In the genomic region with DNA sequence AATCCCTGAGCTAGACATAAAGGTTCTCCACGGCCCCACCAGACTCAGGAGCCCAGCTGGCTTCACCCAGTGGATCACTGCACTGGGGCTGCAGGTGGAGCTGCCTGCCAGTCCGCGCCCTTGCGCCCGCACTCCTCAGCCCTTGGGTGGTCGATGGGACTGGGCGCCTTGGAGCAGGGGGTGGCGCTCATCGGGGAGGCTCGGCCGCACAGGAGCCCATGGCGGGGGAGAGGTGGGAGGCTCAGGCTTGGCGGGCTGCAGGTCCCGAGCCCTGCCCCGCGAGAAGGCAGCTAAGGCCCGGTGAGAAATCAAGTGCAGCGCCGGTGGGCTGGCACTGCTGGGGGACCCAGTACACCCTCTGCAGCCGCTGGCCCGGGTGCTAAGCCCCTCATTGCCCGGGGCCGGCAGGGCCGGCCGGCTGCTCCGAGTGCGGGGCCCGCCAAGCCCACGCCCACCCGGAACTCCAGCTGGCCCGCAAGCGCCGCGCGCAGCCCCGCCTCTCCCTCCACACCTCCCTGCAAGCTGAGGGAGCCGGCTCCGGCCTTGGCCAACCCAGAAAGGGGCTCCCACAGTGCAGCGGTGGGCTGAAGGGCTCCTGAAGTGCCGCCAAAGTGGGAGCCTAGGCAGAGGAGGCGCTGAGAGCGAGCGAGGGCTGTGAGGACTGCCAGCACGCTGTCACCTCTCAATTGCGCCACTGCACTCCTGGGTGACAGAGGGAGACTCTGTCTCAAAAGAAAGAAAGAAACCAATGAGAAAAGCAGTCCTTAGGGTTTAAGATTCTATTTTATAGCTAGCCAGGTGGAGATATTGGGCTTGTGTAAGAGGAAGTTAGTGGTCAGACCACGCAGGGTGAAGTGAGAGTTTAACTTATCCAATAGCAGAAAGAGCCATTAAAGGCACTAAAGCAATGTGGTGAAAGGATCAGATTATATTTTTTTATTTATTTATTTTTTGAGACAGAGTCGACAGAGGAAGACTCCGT, we compare ENCODE assay signal across 14 cellular contexts. TPM values are rescaled to one million over a fixed set of nuclear protein-coding genes. Genes with fewer than 3 reads are reported as not detected.
DNase-seq lines count a peak whose midpoint lies in the region; ATAC-seq, FAIRE-seq and TF ChIP-seq lines count a peak whose summit lies in the region.
"Not testable (repeated sequence)": the region's sequence is repeated elsewhere in the genome, so short reads cannot be mapped to it uniquely, and the experiment has no call there.
"Had no signal": no experiment of that assay in that cellular context is flagged by ENCODE, and none has a peak within 500 bp of the region (broad histone marks: within the 10 kb centered on the region; RNA-seq: fewer than 3 reads in every experiment).

No MANE protein-coding gene starts in this region.

- TF ChIP-seq POLR2A in NB4 (IDR thresholded peaks at IDR 0.05; ENCODE audit: extremely low read depth, insufficient read length); H1 (IDR thresholded peaks at IDR 0.05; ENCODE audit: control extremely low read depth in 1 of 2, low read depth in 2 of 2, low read length in 2 of 2): not testable (repeated sequence)

- FAIRE-seq in H1 (lab: Jason Lieb, UNC); small intestine (lab: Jason Lieb, UNC): not testable (repeated sequence)

- not testable (repeated sequence) for H2AFZ ChIP-seq in H1 (ENCODE audit: low read length)

- not testable (repeated sequence) for H3K23me2 ChIP-seq in H1 (ENCODE audit: low read depth, low read length)

- H3K56ac ChIP-seq in H1 (replicated peaks; ENCODE audit: insufficient read length, low read depth, low read length) = not testable (repeated sequence)

- H3K18ac ChIP-seq in H1 (ENCODE audit: extremely low read depth, low read length) = not testable (repeated sequence)

- not testable (repeated sequence) for H3K79me2 ChIP-seq in H1 (ENCODE audit: control insufficient read depth in 1 of 2, insufficient read depth in 2 of 2, low read length in 2 of 2)

- H4K8ac ChIP-seq in H1 (ENCODE audit: extremely low read depth, insufficient read depth, low read length) = peak overlapping the region; percentile 35

- not testable (repeated sequence) for H3K27me3 Mint-ChIP-seq in activated CD8-positive, alpha-beta memory T cell treated with anti-CD3 and anti-CD28 coated beads, Interleukin-2, amount 10 ng/mL, durations not matched to agents 7 days and 5 days

- not testable (repeated sequence) for H3K23ac ChIP-seq in H1 (ENCODE audit: insufficient read length)

- CTCF ChIA-PET in activated CD8-positive, alpha-beta memory T cell treated with anti-CD3 and anti-CD28 coated beads, Interleukin-2, amount 10 ng/mL, durations not matched to agents 7 days and 5 days (lab: Charles Lee) = interaction anchor here (0.9 to 1.0 kb wide), 2 partner anchors 57 to 242 kb away, joined by 3 read pairs; no protein-coding TSS in a partner anchor
- CTCF ChIA-PET in H1 (lab: Charles Lee; ENCODE audit: partially characterized antibody) = interaction anchor here (0.6 to 3.1 kb wide), 7 partner anchors 11 to 76 kb away, joined by 3 to 10 read pairs (median 3); partner anchors contain the start of gene NANOG

- not testable (repeated sequence) for H2BK5ac ChIP-seq in H1 (ENCODE audit: low read depth, low read length)

- not testable (repeated sequence) for H2BK120ac ChIP-seq in H1 (replicated peaks; ENCODE audit: low read depth, low read length)

- 0 out of 2 replicates have a peak overlapping the region, but pooled peaks have one; percentile 42 for H3K27ac ChIP-seq in HL-60 (replicated peaks)
- not testable (repeated sequence) for H3K27ac ChIP-seq in H1 (ENCODE audit: low read depth, low read length); small intestine (ENCODE audit: low read depth in 1 of 2, low read length in 1 of 2)

- ATAC-seq in activated CD8-positive, alpha-beta memory T cell treated with anti-CD3 and anti-CD28 coated beads, Interleukin-2, amount 10 ng/mL, durations not matched to agents 7 days and 5 days = not testable (repeated sequence)

- not testable (repeated sequence) for H3K9me3 Mint-ChIP-seq in activated CD8-positive, alpha-beta memory T cell treated with anti-CD3 and anti-CD28 coated beads, Interleukin-2, amount 10 ng/mL, durations not matched to agents 7 days and 5 days (ENCODE audit: low read depth)

- H3K4me2 ChIP-seq in H1 (ENCODE audit: insufficient read depth in 1 of 2, low read depth in 2 of 2, low read length in 2 of 2) = not testable (repeated sequence)

- not testable (repeated sequence) for H3K79me1 ChIP-seq in H1 (ENCODE audit: low read depth, low read length)

- peaks cover 22% of the 10 kb centered on the region for H3K4me1 Mint-ChIP-seq in activated CD8-positive, alpha-beta memory T cell treated with anti-CD3 and anti-CD28 coated beads, Interleukin-2, amount 10 ng/mL, durations not matched to agents 7 days and 5 days

- H4K20me1 ChIP-seq in H1 (replicated peaks in 1 of 2; ENCODE audit: control insufficient read depth in 1 of 2, insufficient read depth in 2 of 2, low read length in 2 of 2) = not testable (repeated sequence)

- not testable (repeated sequence) for H4K5ac ChIP-seq in H1 (ENCODE audit: insufficient read length, low read depth, low read length)

- H3K4me3 Mint-ChIP-seq in activated CD8-positive, alpha-beta memory T cell treated with anti-CD3 and anti-CD28 coated beads, Interleukin-2, amount 10 ng/mL, durations not matched to agents 7 days and 5 days = not testable (repeated sequence)

- not testable (repeated sequence) for H3K4me1 ChIP-seq in H1 (replicated peaks in 1 of 4; ENCODE audit: control insufficient read depth in 3 of 4, insufficient read depth in 4 of 4, low read length in 3 of 4); small intestine (ENCODE audit: control insufficient read depth in 2 of 2, insufficient read depth in 1 of 2, low read depth in 1 of 2, low read length in 1 of 2)

- peak overlapping the region; percentile 70 for H3K27ac Mint-ChIP-seq in activated CD8-positive, alpha-beta memory T cell treated with anti-CD3 and anti-CD28 coated beads, Interleukin-2, amount 10 ng/mL, durations not matched to agents 7 days and 5 days

- WGBS in H1 (ENCODE audit: extremely low coverage in 1 of 2, insufficient coverage in 1 of 2, insufficient read length in 1 of 2, insufficient replicate concordance in 2 of 2, low coverage in 1 of 2, low lambda C conversion rate in 2 of 2, missing lambda C conversion rate in 1 of 2), 2 experiments = 95% methylated on average over 33 of the region's 48 CpGs; no CpG with 5 or more reads in 1 of the 2 experiments
- WGBS in small intestine, 3 donors = 91 to 95% (median 92%) methylated on average over 26 to 39 of the region's 48 CpGs

- H2BK15ac ChIP-seq in H1 (ENCODE audit: low read length) = not testable (repeated sequence)

- DNase-seq in GF-D8 (lab: John Stamatoyannopoulos, UW) (peak; percentile 29), HL-60 (ENCODE audit: low read depth in 1 of 2, low spot score in 1 of 2) (peak; percentile 35 to 63), NB4 (ENCODE audit: low read depth) (peak; percentile 72), SIG-M5 treated with dmso at 0.1 percent for 504 hours (lab: John Stamatoyannopoulos, UW; ENCODE audit: unreplicated experiment) (peak; percentile 55), small intestine (peak; percentile 3)
- DNase-seq in activated CD8-positive, alpha-beta memory T cell treated with anti-CD3 and anti-CD28 coated beads, Interleukin-2, amount 10 ng/mL, durations not matched to agents 7 days and 5 days = peak; percentile 41
- not testable (repeated sequence) for DNase-seq in H1 (ENCODE audit: low read depth in 1 of 2, low spot score in 2 of 2)

- not testable (repeated sequence) for H3K9me3 ChIP-seq in H1 (ENCODE audit: insufficient read depth in 2 of 2, low read depth in 1 of 2, low read length in 1 of 2); small intestine (ENCODE audit: control insufficient read depth, low read depth)

- not testable (repeated sequence) for H4K91ac ChIP-seq in H1 (replicated peaks; ENCODE audit: insufficient read length, low read length)

- H3K36me3 Mint-ChIP-seq in activated CD8-positive, alpha-beta memory T cell treated with anti-CD3 and anti-CD28 coated beads, Interleukin-2, amount 10 ng/mL, durations not matched to agents 7 days and 5 days = not testable (repeated sequence)

- not testable (repeated sequence) for H3K4ac ChIP-seq in H1 (replicated peaks; ENCODE audit: insufficient read length, low read depth, low read length)

- peak overlapping the region; percentile 61; the same call in 1 of the 2 replicates for H2BK20ac ChIP-seq in H1 (ENCODE audit: low read length)

- H2AK5ac ChIP-seq in H1 (ENCODE audit: low read depth, low read length) = not testable (repeated sequence)

- not testable (repeated sequence) for TF ChIP-seq RAD21 in H1 (IDR thresholded peaks at IDR 0.05 in 1 of 2, conservative IDR thresholded peaks at IDR 0.05 in 1 of 2; ENCODE audit: low read depth in 2 of 2, low read length in 2 of 2)

- not testable (repeated sequence) for H2BK12ac ChIP-seq in H1 (ENCODE audit: low read depth, low read length)

- not testable (repeated sequence) for H3K14ac ChIP-seq in H1 (ENCODE audit: insufficient read length)

- not testable (repeated sequence) for TF ChIP-seq EP300 in H1 (IDR thresholded peaks at IDR 0.05; ENCODE audit: borderline replicate concordance in 1 of 2, low read depth in 2 of 2, low read length in 2 of 2)

- H3K36me3 ChIP-seq in H1 (ENCODE audit: control insufficient read depth in 2 of 4, insufficient read depth in 4 of 4, low read length in 3 of 4); small intestine (ENCODE audit: control insufficient read depth in 2 of 2, insufficient read depth in 2 of 2, low read length in 2 of 2): not testable (repeated sequence)

- not testable (repeated sequence) for H3K4me3 ChIP-seq in HL-60 (replicated peaks; ENCODE audit: insufficient read depth, low read length); H1 (ENCODE audit: extremely low read depth in 1 of 4, insufficient read depth in 2 of 4, low read depth in 3 of 4, low read length in 4 of 4); small intestine (ENCODE audit: low read depth in 1 of 2, low read length in 2 of 2)
- peak overlapping the region; percentile 40 for H3K4me3 ChIP-seq in NB4 (ENCODE audit: low read depth, low read length)

- H3K27me3 ChIP-seq in HL-60 (ENCODE audit: insufficient read depth, poor library complexity, severe bottlenecking); H1 (replicated peaks in 1 of 4; ENCODE audit: control insufficient read depth in 3 of 4, extremely low read depth in 1 of 4, insufficient read depth in 3 of 4, low read length in 3 of 4); small intestine (ENCODE audit: control insufficient read depth in 2 of 2, insufficient read depth in 2 of 2, low read length in 2 of 2): not testable (repeated sequence)

- not testable (repeated sequence) for TF ChIP-seq CTCF in HL-60 (IDR thresholded peaks at IDR 0.05; ENCODE audit: insufficient read depth, low read length); NB4 (IDR thresholded peaks at IDR 0.05; ENCODE audit: low read depth, low read length); H1 (IDR thresholded peaks at IDR 0.05; ENCODE audit: control extremely low read depth in 1 of 3, insufficient read depth in 1 of 3, low read depth in 1 of 3, low read length in 3 of 3)

- H3K9ac ChIP-seq in H1 (replicated peaks in 1 of 4; ENCODE audit: extremely low read depth in 1 of 4, low read depth in 3 of 4, low read length in 3 of 4) = not testable (repeated sequence)

- POLR2A ChIA-PET in H1 (lab: Charles Lee; ENCODE audit: partially characterized antibody) = interaction anchor here (0.5 to 1.5 kb wide), 4 partner anchors 16 to 53 kb away, joined by 3 to 4 read pairs (median 4); no protein-coding TSS in a partner anchor

RNA-seq across cellular contexts. Expression of gene CLEC4C, which starts 5.1 kb away (rescaled TPM):
- total RNA-seq in activated CD8-positive, alpha-beta memory T cell treated with anti-CD3 and anti-CD28 coated beads, Interleukin-2, amount 10 ng/mL, durations not matched to agents 7 days and 5 days = not detected
- total RNA-seq in H1 (2021; fragmentation: NEBNext Ultra II Directional; extraction: Animal tissue kit (Norgen Biotek cat#: 25700)) = 0.76 TPM in 1 of 2 replicates, not detected in the other
- 0.13 TPM in 1 of 2 replicates, not detected in the other for polyA plus RNA-seq in H1 (2011; rRNA removed)
- polyA plus RNA-seq in H1 (2011; cell fraction: cytosol; rRNA removed) = not detected
- not detected for polyA plus RNA-seq in H1 (2011; cell fraction: nucleus; rRNA removed)
- polyA plus RNA-seq in H1 (2012, experiment 1 of 2) = not detected in 4 replicates
- not detected for polyA plus RNA-seq in H1 (2012, experiment 2 of 2)
- polyA plus RNA-seq in H1 (2013, experiment 1 of 2) = not detected
- 0.15 TPM for polyA plus RNA-seq in H1 (2013, experiment 2 of 2)
- 0.24 TPM in 1 of 2 replicates, not detected in the other for polyA minus RNA-seq in H1 (2011; rRNA and poly(A)+ RNA removed)
- polyA minus RNA-seq in H1 (2011; cell fraction: cytosol; rRNA and poly(A)+ RNA removed) = not detected
- polyA minus RNA-seq in H1 (2011; cell fraction: nucleus; rRNA and poly(A)+ RNA removed) = not detected
- polyA plus RNA-seq in small intestine = not detected
- total RNA-seq: Calu3; CD8-positive, alpha-beta T cell; G401; PC-3; Right ventricle myocardium superior; RPMI7951 had no signal

RNA-seq across cellular contexts. Expression of gene NANOGNB, which starts 12.8 kb away (rescaled TPM):
- total RNA-seq in activated CD8-positive, alpha-beta memory T cell treated with anti-CD3 and anti-CD28 coated beads, Interleukin-2, amount 10 ng/mL, durations not matched to agents 7 days and 5 days = not detected
- total RNA-seq in H1 (2021; fragmentation: NEBNext Ultra II Directional; extraction: Animal tissue kit (Norgen Biotek cat#: 25700)) = not detected in 2 replicates
- polyA plus RNA-seq in H1 (2011; rRNA removed) (not detected in 2 replicates), small intestine (not detected)
- not detected for polyA plus RNA-seq in H1 (2011; cell fraction: cytosol; rRNA removed)
- polyA plus RNA-seq in H1 (2011; cell fraction: nucleus; rRNA removed) = not detected
- not detected in 4 replicates for polyA plus RNA-seq in H1 (2012, experiment 1 of 2)
- polyA plus RNA-seq in H1 (2012, experiment 2 of 2) = not detected
- 0.06 TPM for polyA plus RNA-seq in H1 (2013, experiment 1 of 2)
- polyA plus RNA-seq in H1 (2013, experiment 2 of 2) = 0.11 TPM
- polyA minus RNA-seq in H1 (2011; rRNA and poly(A)+ RNA removed) = not detected in 2 replicates
- not detected for polyA minus RNA-seq in H1 (2011; cell fraction: cytosol; rRNA and poly(A)+ RNA removed)
- not detected for polyA minus RNA-seq in H1 (2011; cell fraction: nucleus; rRNA and poly(A)+ RNA removed)
- total RNA-seq: Calu3; CD8-positive, alpha-beta T cell; G401; H7; PC-3; Right ventricle myocardium superior; RPMI7951 had no signal

RNA-seq across cellular contexts. Expression of gene NANOG, which starts 37.0 kb away (rescaled TPM):
- not detected for total RNA-seq in activated CD8-positive, alpha-beta memory T cell treated with anti-CD3 and anti-CD28 coated beads, Interleukin-2, amount 10 ng/mL, durations not matched to agents 7 days and 5 days
- 229 and 231 TPM in 2 replicates for total RNA-seq in H1 (2021; fragmentation: NEBNext Ultra II Directional; extraction: Animal tissue kit (Norgen Biotek cat#: 25700))
- polyA plus RNA-seq in H1 (2011; rRNA removed) (31.1 and 53.7 TPM in 2 replicates), small intestine (not detected)
- 55.4 TPM for polyA plus RNA-seq in H1 (2011; cell fraction: cytosol; rRNA removed)
- polyA plus RNA-seq in H1 (2011; cell fraction: nucleus; rRNA removed) = 19.7 TPM
- polyA plus RNA-seq in H1 (2012, experiment 1 of 2) = 45.6 to 90.4 TPM (median 54.8 TPM) in 4 replicates
- 18.9 TPM for polyA plus RNA-seq in H1 (2012, experiment 2 of 2)
- 112 TPM for polyA plus RNA-seq in H1 (2013, experiment 1 of 2)
- polyA plus RNA-seq in H1 (2013, experiment 2 of 2) = 114 TPM
- polyA minus RNA-seq in H1 (2011; rRNA and poly(A)+ RNA removed) = 131 and 157 TPM in 2 replicates
- 44.8 TPM for polyA minus RNA-seq in H1 (2011; cell fraction: cytosol; rRNA and poly(A)+ RNA removed)
- 50.6 TPM for polyA minus RNA-seq in H1 (2011; cell fraction: nucleus; rRNA and poly(A)+ RNA removed)
- total RNA-seq: Calu3; CD8-positive, alpha-beta T cell; G401; PC-3; Right ventricle myocardium superior; RPMI7951 had no signal

RNA-seq across cellular contexts. Expression of gene DPPA3, which starts 41.0 kb away (rescaled TPM):
- not detected for total RNA-seq in activated CD8-positive, alpha-beta memory T cell treated with anti-CD3 and anti-CD28 coated beads, Interleukin-2, amount 10 ng/mL, durations not matched to agents 7 days and 5 days
- 1.2 and 1.6 TPM in 2 replicates for total RNA-seq in H1 (2021; fragmentation: NEBNext Ultra II Directional; extraction: Animal tissue kit (Norgen Biotek cat#: 25700))
- polyA plus RNA-seq in H1 (2011; rRNA removed) (0.11 and 0.30 TPM in 2 replicates), small intestine (not detected)
- polyA plus RNA-seq in H1 (2011; cell fraction: cytosol; rRNA removed) = 0.21 TPM
- polyA plus RNA-seq in H1 (2011; cell fraction: nucleus; rRNA removed) = not detected
- polyA plus RNA-seq in H1 (2012, experiment 1 of 2) = 0.17 to 0.57 TPM (median 0.36 TPM) in 4 replicates
- not detected for polyA plus RNA-seq in H1 (2012, experiment 2 of 2)
- polyA plus RNA-seq in H1 (2013, experiment 1 of 2) = 1.0 TPM
- polyA plus RNA-seq in H1 (2013, experiment 2 of 2) = 0.85 TPM
- 0.17 and 0.41 TPM in 2 replicates for polyA minus RNA-seq in H1 (2011; rRNA and poly(A)+ RNA removed)
- not detected for polyA minus RNA-seq in H1 (2011; cell fraction: cytosol; rRNA and poly(A)+ RNA removed)
- polyA minus RNA-seq in H1 (2011; cell fraction: nucleus; rRNA and poly(A)+ RNA removed) = not detected
- total RNA-seq: Calu3; CD8-positive, alpha-beta T cell; G401; PC-3; Right ventricle myocardium superior; RPMI7951 had no signal

RNA-seq across cellular contexts. Expression of gene GDF3, which starts 56.7 kb away (rescaled TPM):
- total RNA-seq in activated CD8-positive, alpha-beta memory T cell treated with anti-CD3 and anti-CD28 coated beads, Interleukin-2, amount 10 ng/mL, durations not matched to agents 7 days and 5 days = not detected
- total RNA-seq in H1 (2021; fragmentation: NEBNext Ultra II Directional; extraction: Animal tissue kit (Norgen Biotek cat#: 25700)) = 12.6 and 16.8 TPM in 2 replicates
- polyA plus RNA-seq in H1 (2011; rRNA removed) = 4.1 and 4.3 TPM in 2 replicates
- 3.2 TPM for polyA plus RNA-seq in H1 (2011; cell fraction: cytosol; rRNA removed)
- polyA plus RNA-seq in H1 (2011; cell fraction: nucleus; rRNA removed) = 5.8 TPM
- 7.3 to 10.1 TPM (median 8.1 TPM) in 4 replicates for polyA plus RNA-seq in H1 (2012, experiment 1 of 2)
- polyA plus RNA-seq in H1 (2012, experiment 2 of 2) = 7.0 TPM
- 61.9 TPM for polyA plus RNA-seq in H1 (2013, experiment 1 of 2)
- polyA plus RNA-seq in H1 (2013, experiment 2 of 2) = 63.4 TPM
- polyA minus RNA-seq in H1 (2011; rRNA and poly(A)+ RNA removed) = 2.1 and 2.7 TPM in 2 replicates
- 1.8 TPM for polyA minus RNA-seq in H1 (2011; cell fraction: cytosol; rRNA and poly(A)+ RNA removed)
- 3.1 TPM for polyA minus RNA-seq in H1 (2011; cell fraction: nucleus; rRNA and poly(A)+ RNA removed)
- under 1 TPM in 1 of 3 donors, not detected in 2; 0.31 TPM for polyA plus RNA-seq in small intestine
- total RNA-seq: Calu3; CD8-positive, alpha-beta T cell; G401; PC-3; Right ventricle myocardium superior; RPMI7951 had no signal

Comparison
In these comparisons a context has a peak if more than half of its experiments do, and no peak if none do; other contexts are left out.
1. RNA of gene NANOG, which starts 37.0 kb away (total RNA-seq): 229 to 231 TPM in H1; not detected in activated CD8-positive, alpha-beta memory T cell treated with anti-CD3 and anti-CD28 coated beads, Interleukin-2, amount 10 ng/mL, durations not matched to agents 7 days and 5 days; every median in the first group is over 100 times any median in the second.